In genomic region chr6:16761469-16762264, GRCh38 we compare ENCODE assay signal across 8 cellular contexts. TPM values are rescaled to one million over a fixed set of nuclear protein-coding genes. Genes with fewer than 3 reads are reported as not detected.
DNase-seq lines count a peak whose midpoint lies in the region; ATAC-seq and FAIRE-seq lines count a peak whose summit lies in the region.

No MANE protein-coding gene starts in this region.

- no peaks in the 10 kb centered on the region for H3K36me3 Mint-ChIP-seq in naive thymus-derived CD8-positive, alpha-beta T cell
- peaks cover 19 to 34% of the 10 kb centered on the region in 2 donors for H3K36me3 Mint-ChIP-seq in stimulated activated naive B cell treated with anti-CD40 and anti-IgM and Interleukin-4, amounts not matched to agents 10 μg/mL and 1 μg/mL and 100 μg/mL, for 72 hours

- peak overlapping the region; percentile 87 to 100 (median 98) for H3K27ac Mint-ChIP-seq in naive thymus-derived CD8-positive, alpha-beta T cell
- peak overlapping the region; percentile 99 for H3K27ac Mint-ChIP-seq in stimulated activated naive B cell treated with anti-CD40 and anti-IgM and Interleukin-4, amounts not matched to agents 10 μg/mL and 1 μg/mL and 100 μg/mL, for 72 hours

- FAIRE-seq in GM19239 (lab: Jason Lieb, UNC): peak; percentile 80

- no peaks in the 10 kb centered on the region for H3K9me3 Mint-ChIP-seq in naive thymus-derived CD8-positive, alpha-beta T cell
- no peaks in the 10 kb centered on the region for H3K9me3 Mint-ChIP-seq in stimulated activated naive B cell treated with anti-CD40 and anti-IgM and Interleukin-4, amounts not matched to agents 10 μg/mL and 1 μg/mL and 100 μg/mL, for 72 hours

- H3K4me1 Mint-ChIP-seq in naive thymus-derived CD8-positive, alpha-beta T cell: peaks cover 19 to 61% (median 42%) of the 10 kb centered on the region in 4 donors
- peaks cover 17 to 49% of the 10 kb centered on the region in 2 donors for H3K4me1 Mint-ChIP-seq in stimulated activated naive B cell treated with anti-CD40 and anti-IgM and Interleukin-4, amounts not matched to agents 10 μg/mL and 1 μg/mL and 100 μg/mL, for 72 hours

- ATAC-seq in HG03439 (IDR thresholded peaks at IDR 0.05; ENCODE audit: unreplicated experiment): peak; percentile 46
- peak; percentile 62 to 70 for ATAC-seq in naive thymus-derived CD8-positive, alpha-beta T cell
- peak; percentile 72 to 74 for ATAC-seq in stimulated activated naive B cell treated with anti-CD40 and anti-IgM and Interleukin-4, amounts not matched to agents 10 μg/mL and 1 μg/mL and 100 μg/mL, for 72 hours (replicated peaks)

- peak overlapping the region; percentile 90 to 100 (median 98) for H3K4me3 Mint-ChIP-seq in naive thymus-derived CD8-positive, alpha-beta T cell
- H3K4me3 Mint-ChIP-seq in stimulated activated naive B cell treated with anti-CD40 and anti-IgM and Interleukin-4, amounts not matched to agents 10 μg/mL and 1 μg/mL and 100 μg/mL, for 72 hours: peak overlapping the region; percentile 98 to 99

- POLR2A ChIA-PET in naive thymus-derived CD8-positive, alpha-beta T cell (lab: Charles Lee): interaction anchor here (0.6 to 2.3 kb wide), 10 partner anchors 8 to 839 kb away, joined by 3 to 7 read pairs (median 4); partner anchors contain the start of genes FAM8A1 and MYLIP

- peak; percentile 90 for DNase-seq in CD1c-positive myeloid dendritic cell (ENCODE audit: extremely low spot score)
- no peak for DNase-seq in GM19239 (ENCODE audit: insufficient read length, low spot score)
- DNase-seq in OCI-M1 (lab: John Stamatoyannopoulos, UW): peak; percentile 79
- DNase-seq in activated T-helper 1 cell treated with Interleukin-2 at 50 U/mL for 16 hours (ENCODE audit: low read depth): peak; percentile 72
- peak; percentile 91 for DNase-seq in fibroblast of gingiva (ENCODE audit: low read depth)
- DNase-seq in naive thymus-derived CD8-positive, alpha-beta T cell: peak; percentile 68 to 93 (median 84)
- peak; percentile 85 for DNase-seq in stimulated activated naive B cell treated with anti-CD40 and anti-IgM and Interleukin-4, amounts not matched to agents 10 μg/mL and 1 μg/mL and 100 μg/mL, for 72 hours

- H3K27me3 Mint-ChIP-seq in naive thymus-derived CD8-positive, alpha-beta T cell: peaks cover 0 to 3% (median 0%) of the 10 kb centered on the region in 5 donors
- H3K27me3 Mint-ChIP-seq in stimulated activated naive B cell treated with anti-CD40 and anti-IgM and Interleukin-4, amounts not matched to agents 10 μg/mL and 1 μg/mL and 100 μg/mL, for 72 hours: no peaks in the 10 kb centered on the region

RNA-seq across cellular contexts. Expression of gene ATXN1, which starts 0.4 kb away (rescaled TPM):
- 10 to 100 TPM; 39.8 to 42.3 TPM for total RNA-seq in naive thymus-derived CD8-positive, alpha-beta T cell
- polyA plus RNA-seq in naive thymus-derived CD8-positive, alpha-beta T cell: 1 to 10 TPM; 2.7 to 8.2 (median 4.0) TPM
